8 cellular contexts compared by ENCODE assay signal in the genomic region with DNA sequence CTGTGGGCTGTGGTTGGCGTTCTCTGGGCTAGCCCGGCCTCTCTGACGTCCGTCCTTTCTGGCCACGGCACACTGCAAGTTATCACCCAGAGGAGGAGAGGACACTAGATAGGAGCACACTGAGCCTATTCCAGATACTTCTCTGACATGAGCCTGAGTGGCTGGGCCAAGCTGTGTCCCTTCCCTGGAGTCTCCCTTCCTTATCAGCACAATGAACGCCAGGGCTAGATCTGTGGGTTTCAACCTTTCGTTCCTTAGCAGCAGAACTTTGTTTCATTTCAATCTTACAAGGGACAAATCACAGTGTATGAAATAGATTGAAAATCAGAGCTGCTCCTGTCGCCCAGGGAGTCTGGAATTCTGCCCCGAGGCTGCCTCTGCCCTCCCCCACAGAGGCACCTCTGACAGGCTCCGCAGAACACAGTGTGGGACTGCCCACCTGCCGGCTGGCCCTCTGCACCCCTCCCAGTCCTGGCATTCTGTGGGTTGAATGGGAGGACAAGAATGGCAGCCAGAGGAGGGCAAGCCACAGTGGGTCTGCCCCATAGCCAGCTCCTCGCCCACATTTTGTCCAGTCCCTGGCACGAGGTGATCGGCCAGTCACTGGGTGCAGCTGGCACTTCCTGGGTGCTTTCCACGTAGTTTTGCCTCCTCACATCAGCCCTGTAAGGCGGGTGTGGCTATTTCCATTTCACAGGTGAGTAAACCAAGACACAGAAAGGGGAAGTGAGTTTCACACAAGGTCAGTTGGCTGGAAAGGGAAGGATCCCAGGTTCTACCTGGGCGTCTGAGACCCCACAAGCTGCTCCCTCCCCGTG. TPM values are rescaled to one million over a fixed set of nuclear protein-coding genes. Genes with fewer than 3 reads are reported as not detected.
DNase-seq lines count a peak whose midpoint lies in the region; ATAC-seq and TF ChIP-seq lines count a peak whose summit lies in the region.

No MANE protein-coding gene starts in this region.

- no peaks in the 10 kb centered on the region for H3K27me3 ChIP-seq in CD4-positive, alpha-beta T cell (ENCODE audit: control insufficient read depth, insufficient read depth, low read length)
- no peaks in the 10 kb centered on the region for H3K27me3 ChIP-seq in gastroesophageal sphincter

- DNase-seq in CD4-positive, alpha-beta T cell, result no peak
- DNase-seq in sciatic nerve (ENCODE audit: low spot score) (peak; percentile 77), NCI-H82 (lab: John Stamatoyannopoulos, UW) (no peak), hypothalamus (lab: John Stamatoyannopoulos, UW) (no peak), DMS53 treated with DMSO at 0.1 percent for 48 hours (lab: John Stamatoyannopoulos, UW; ENCODE audit: unreplicated experiment) (no peak)

- no peak for TF ChIP-seq EP300 in gastroesophageal sphincter (IDR thresholded peaks at IDR 0.05)

- POLR2A ChIA-PET in CD4-positive, alpha-beta T cell (lab: Charles Lee), result interaction anchor here (0.9 kb wide), 1 partner anchor 137 kb away, joined by 3 read pairs; no protein-coding TSS in a partner anchor

- peak in 1 of 2 donors; percentile 24 for TF ChIP-seq POLR2A in gastroesophageal sphincter (IDR thresholded peaks at IDR 0.05)

- ATAC-seq in CD4-positive, alpha-beta T cell (ENCODE audit: poor library complexity), result peak; percentile 7
- peak; percentile 48 for ATAC-seq in GM21528 (IDR thresholded peaks at IDR 0.05; ENCODE audit: low FRiP score, unreplicated experiment)
- ATAC-seq in gastroesophageal sphincter, result peak; percentile 92
- ATAC-seq in sciatic nerve, result peak; percentile 97

- peak overlapping the region; percentile 84 for H3K27ac Mint-ChIP-seq in CD4-positive, alpha-beta T cell

- H3K4me3 Mint-ChIP-seq in CD4-positive, alpha-beta T cell, result no peak overlapping the region

- H3K9me3 ChIP-seq in CD4-positive, alpha-beta T cell (ENCODE audit: control insufficient read depth, low read length), result no peaks in the 10 kb centered on the region
- H3K9me3 ChIP-seq in gastroesophageal sphincter, result no peaks in the 10 kb centered on the region

- peaks cover 38% of the 10 kb centered on the region for H3K36me3 Mint-ChIP-seq in CD4-positive, alpha-beta T cell (ENCODE audit: low read depth)

- peak overlapping the region; percentile 39 for H3K27ac ChIP-seq in CD4-positive, alpha-beta T cell (ENCODE audit: low read depth, low read length)
- peak overlapping the region; percentile 75 to 86 (median 84) for H3K27ac ChIP-seq in gastroesophageal sphincter

- intact Hi-C loops in CD4-positive, alpha-beta T cell (cut with DNase I, micrococcal nuclease), result no loop called here
- intact Hi-C loops in sciatic nerve (cut with DNase I), result no loop called here

- H3K36me3 ChIP-seq in gastroesophageal sphincter, result peaks cover 0 to 41% of the 10 kb centered on the region in 2 donors

- 50 to 62% methylated on average over 2 to 8 of the region's 18 CpGs for WGBS in gastroesophageal sphincter (ENCODE audit: low coverage in 1 of 2), 2 donors

- H3K4me1 ChIP-seq in gastroesophageal sphincter, result peaks cover 0 to 60% (median 18%) of the 10 kb centered on the region in 3 donors

- peak overlapping the region in 1 of 2 donors; percentile 6 for H3K4me3 ChIP-seq in gastroesophageal sphincter

- no peak for TF ChIP-seq CTCF in CD4-positive, alpha-beta T cell (IDR thresholded peaks at IDR 0.05)
- TF ChIP-seq CTCF in gastroesophageal sphincter (IDR thresholded peaks at IDR 0.05), result no peak

- H3K9me3 Mint-ChIP-seq in CD4-positive, alpha-beta T cell, result no peaks in the 10 kb centered on the region

- H3K27me3 Mint-ChIP-seq in CD4-positive, alpha-beta T cell, result no peaks in the 10 kb centered on the region

- H3K4me1 Mint-ChIP-seq in CD4-positive, alpha-beta T cell (ENCODE audit: low read depth), result peaks cover 21% of the 10 kb centered on the region

- CTCF ChIA-PET in CD4-positive, alpha-beta T cell (lab: Charles Lee), result interaction anchor here (0.9 kb wide), 1 partner anchor 9 kb away, joined by 4 read pairs; no protein-coding TSS in a partner anchor

TF ChIP-seq in PFSK-1, 5 proteins besides CTCF, POLR2A, EP300 and RAD21:
- TF ChIP-seq FOXP2 (optimal IDR thresholded peaks at IDR 0.05; ENCODE audit: borderline replicate concordance, extremely low read depth, extremely low read length, insufficient read depth), result peak; percentile 22
- no peak for TF ChIP-seq SIN3A (IDR thresholded peaks at IDR 0.05; ENCODE audit: borderline replicate concordance, insufficient read depth, low read length)
- no peak for TF ChIP-seq TAF1 (IDR thresholded peaks at IDR 0.05; ENCODE audit: borderline replicate concordance, insufficient read depth, low read length)
- TF ChIP-seq, protein P1, sequence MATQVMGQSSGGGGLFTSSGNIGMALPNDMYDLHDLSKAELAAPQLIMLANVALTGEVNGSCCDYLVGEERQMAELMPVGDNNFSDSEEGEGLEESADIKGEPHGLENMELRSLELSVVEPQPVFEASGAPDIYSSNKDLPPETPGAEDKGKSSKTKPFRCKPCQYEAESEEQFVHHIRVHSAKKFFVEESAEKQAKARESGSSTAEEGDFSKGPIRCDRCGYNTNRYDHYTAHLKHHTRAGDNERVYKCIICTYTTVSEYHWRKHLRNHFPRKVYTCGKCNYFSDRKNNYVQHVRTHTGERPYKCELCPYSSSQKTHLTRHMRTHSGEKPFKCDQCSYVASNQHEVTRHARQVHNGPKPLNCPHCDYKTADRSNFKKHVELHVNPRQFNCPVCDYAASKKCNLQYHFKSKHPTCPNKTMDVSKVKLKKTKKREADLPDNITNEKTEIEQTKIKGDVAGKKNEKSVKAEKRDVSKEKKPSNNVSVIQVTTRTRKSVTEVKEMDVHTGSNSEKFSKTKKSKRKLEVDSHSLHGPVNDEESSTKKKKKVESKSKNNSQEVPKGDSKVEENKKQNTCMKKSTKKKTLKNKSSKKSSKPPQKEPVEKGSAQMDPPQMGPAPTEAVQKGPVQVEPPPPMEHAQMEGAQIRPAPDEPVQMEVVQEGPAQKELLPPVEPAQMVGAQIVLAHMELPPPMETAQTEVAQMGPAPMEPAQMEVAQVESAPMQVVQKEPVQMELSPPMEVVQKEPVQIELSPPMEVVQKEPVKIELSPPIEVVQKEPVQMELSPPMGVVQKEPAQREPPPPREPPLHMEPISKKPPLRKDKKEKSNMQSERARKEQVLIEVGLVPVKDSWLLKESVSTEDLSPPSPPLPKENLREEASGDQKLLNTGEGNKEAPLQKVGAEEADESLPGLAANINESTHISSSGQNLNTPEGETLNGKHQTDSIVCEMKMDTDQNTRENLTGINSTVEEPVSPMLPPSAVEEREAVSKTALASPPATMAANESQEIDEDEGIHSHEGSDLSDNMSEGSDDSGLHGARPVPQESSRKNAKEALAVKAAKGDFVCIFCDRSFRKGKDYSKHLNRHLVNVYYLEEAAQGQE (IDR thresholded peaks at IDR 0.05; ENCODE audit: insufficient read depth in 1 of 2, low read depth in 2 of 2, low read length in 2 of 2), result no peak
TF ChIP-seq in PFSK-1: peak in this region for 1.

RNA-seq across cellular contexts. Expression of a gene that starts 26.0 kb away (rescaled TPM):
- total RNA-seq in CD4-positive, alpha-beta T cell, result 1 to 10 TPM; 3.5 to 4.2 TPM
- 36.5 TPM for polyA plus RNA-seq in PFSK-1 (2012; ENCODE audit: insufficient read length, low read depth)
- 10 to 100 TPM; 28.2 to 53.0 (median 44.6) TPM for total RNA-seq in gastroesophageal sphincter
- 34.1 TPM for total RNA-seq in sciatic nerve

RNA-seq across cellular contexts. Expression of a gene that starts 30.4 kb away (rescaled TPM):
- total RNA-seq in CD4-positive, alpha-beta T cell, result 1 to 10 TPM; 2.5 to 3.1 TPM
- polyA plus RNA-seq in PFSK-1 (2012; ENCODE audit: insufficient read length, low read depth), result 33.3 TPM
- total RNA-seq in gastroesophageal sphincter, result 10 to 100 TPM; 30.6 to 54.7 (median 45.0) TPM
- total RNA-seq in sciatic nerve, result 23.7 TPM

RNA-seq across cellular contexts. Expression of a gene that starts 53.9 kb away (rescaled TPM):
- not detected for total RNA-seq in CD4-positive, alpha-beta T cell
- not detected for polyA plus RNA-seq in PFSK-1 (2012; ENCODE audit: insufficient read length, low read depth)
- total RNA-seq in gastroesophageal sphincter (not detected), sciatic nerve (not detected)

Comparison
In these comparisons a context has a peak if more than half of its experiments do, and no peak if none do; other contexts are left out.
1. ATAC-seq: peak in every context shown above with its lines; median percentile 97 in sciatic nerve; 92 in gastroesophageal sphincter; 48 in GM21528; 7 in CD4-positive, alpha-beta T cell.